20 cellular contexts compared by ENCODE assay signal in the genomic region with DNA sequence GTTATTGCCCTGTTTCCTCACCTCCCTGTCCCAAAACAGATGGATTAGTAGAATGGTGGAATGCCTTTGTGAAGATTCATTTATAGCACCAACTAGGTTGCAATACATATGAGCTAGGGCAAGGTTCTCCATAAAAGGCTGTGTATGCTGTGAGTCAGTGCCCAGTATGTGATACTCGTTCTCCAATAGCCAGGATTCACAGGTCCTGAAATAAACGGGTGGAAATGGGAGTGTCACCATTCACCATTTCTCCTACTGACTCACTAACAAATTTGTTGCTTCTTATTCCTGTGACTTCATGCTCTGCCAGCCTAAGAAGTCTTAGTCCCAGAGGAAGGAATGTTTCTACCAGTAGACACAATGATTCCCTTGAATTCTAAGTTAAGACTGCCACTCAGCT.
A peak's percentile ranks its signal among the peaks of the same experiment; 100 is the strongest.
DNase-seq lines count a peak whose midpoint lies in the region; FAIRE-seq lines count a peak whose summit lies in the region.
"Had no signal": no experiment of that assay in that cellular context is flagged by ENCODE, and none has a peak within 500 bp of the region (broad histone marks: within the 10 kb centered on the region; RNA-seq: fewer than 3 reads in every experiment).

No MANE protein-coding gene starts in this region.

- intact Hi-C loops in head of caudate nucleus (cut with DNase I): no loop called here

- DNase-seq in A172 (ENCODE audit: low spot score) (peak; percentile 2), HCEC 1CT (peak; percentile 56), RKO (ENCODE audit: low spot score) (peak; percentile 26), kidney tubule cell (ENCODE audit: low spot score) (peak; percentile 1), HTR-8/SVneo (ENCODE audit: insufficient read length, low spot score) (no peak), NCI-H2196 (lab: John Stamatoyannopoulos, UW; ENCODE audit: unreplicated experiment) (no peak), head of caudate nucleus (no peak), DMS79 treated with DMSO at 0.1 percent for 48 hours (lab: John Stamatoyannopoulos, UW) (no peak)
- DNase-seq: 8988T; ACHN; C1 segment of cervical spinal cord; Calu3; CD4-positive, alpha-beta T cell; DMS 273 treated with DMSO at 0.1 percent for 48 hours; DMS79; GF-D8; GM23248; H7 had no signal

- no peak for FAIRE-seq in HTR-8/SVneo (lab: Jason Lieb, UNC)
- FAIRE-seq: GM18507, HepG2 had no signal

Comparison
In these comparisons a context has a peak if more than half of its experiments do, and no peak if none do; other contexts are left out.
1. DNase-seq: peak in A172 (single experiment), HCEC 1CT (single experiment), RKO (single experiment) and kidney tubule cell (single experiment); none in HTR-8/SVneo (single experiment), NCI-H2196 (single experiment), head of caudate nucleus (0 of 42) and DMS79 treated with DMSO at 0.1 percent for 48 hours (single experiment).